In genomic region chr15:44986346-44987055, GRCh38 we compare ENCODE assay signal across 15 cellular contexts. TPM values are rescaled to one million over a fixed set of nuclear protein-coding genes. Genes with fewer than 3 reads are reported as not detected.
DNase-seq lines count a peak whose midpoint lies in the region; ATAC-seq and TF ChIP-seq lines count a peak whose summit lies in the region.
"Not testable (repeated sequence)": the region's sequence is repeated elsewhere in the genome, so short reads cannot be mapped to it uniquely, and the experiment has no call there.
"Had no signal": no experiment of that assay in that cellular context is flagged by ENCODE, and none has a peak within 500 bp of the region (broad histone marks: within the 10 kb centered on the region; RNA-seq: fewer than 3 reads in every experiment).

No MANE protein-coding gene starts in this region.

- not testable (repeated sequence) for H3K27me3 ChIP-seq in DND-41 (ENCODE audit: insufficient read depth, low read length, poor library complexity)

- not testable (repeated sequence) for H3K9ac ChIP-seq in DND-41 (ENCODE audit: low read depth, low read length)

- H3K4me3 ChIP-seq in DND-41 (ENCODE audit: low read depth in 1 of 2, low read length in 2 of 2), result not testable (repeated sequence)

- CTCF ChIA-PET in activated CD8-positive, alpha-beta memory T cell treated with anti-CD3 and anti-CD28 coated beads, Interleukin-2, amount 10 ng/mL, durations not matched to agents 7 days and 5 days (lab: Charles Lee), result interaction anchor here (0.7 kb wide), 1 partner anchor 36 kb away, joined by 3 read pairs; no protein-coding TSS in a partner anchor

- not testable (repeated sequence) for H3K9me3 Mint-ChIP-seq in activated CD8-positive, alpha-beta memory T cell treated with anti-CD3 and anti-CD28 coated beads, Interleukin-2, amount 10 ng/mL, durations not matched to agents 7 days and 5 days (ENCODE audit: low read depth); activated naive CD8-positive, alpha-beta T cell treated with anti-CD3 and anti-CD28 coated beads, Interleukin-2, amount 10 ng/mL, durations not matched to agents 7 days and 5 days; effector memory CD8-positive, alpha-beta T cell; naive thymus-derived CD8-positive, alpha-beta T cell; stimulated activated naive CD8-positive, alpha-beta T cell treated with anti-CD3 and anti-CD28 coated beads, Interleukin-15, amount 100 ng/mL, for 72 hours

- POLR2A ChIA-PET in activated naive CD8-positive, alpha-beta T cell treated with anti-CD3 and anti-CD28 coated beads, Interleukin-2, amount 10 ng/mL, durations not matched to agents 7 days and 5 days (lab: Charles Lee); naive thymus-derived CD8-positive, alpha-beta T cell (lab: Charles Lee): not testable (repeated sequence)

- peak overlapping the region; percentile 33; the same call in 1 of the 2 replicates for H2AFZ ChIP-seq in DND-41 (ENCODE audit: low read depth, low read length)

- not testable (repeated sequence) for H3K36me3 Mint-ChIP-seq in activated CD8-positive, alpha-beta memory T cell treated with anti-CD3 and anti-CD28 coated beads, Interleukin-2, amount 10 ng/mL, durations not matched to agents 7 days and 5 days; activated naive CD8-positive, alpha-beta T cell treated with anti-CD3 and anti-CD28 coated beads, Interleukin-2, amount 10 ng/mL, durations not matched to agents 7 days and 5 days; effector memory CD8-positive, alpha-beta T cell (ENCODE audit: insufficient read depth); naive thymus-derived CD8-positive, alpha-beta T cell

- H3K36me3 ChIP-seq in DND-41 (ENCODE audit: insufficient read depth, low read length), result not testable (repeated sequence)

- TF ChIP-seq CTCF in DND-41 (IDR thresholded peaks at IDR 0.05; ENCODE audit: borderline replicate concordance, extremely low read depth, low read length, poor library complexity, severe bottlenecking), result not testable (repeated sequence)

- not testable (repeated sequence) for H3K27me3 Mint-ChIP-seq in activated CD8-positive, alpha-beta memory T cell treated with anti-CD3 and anti-CD28 coated beads, Interleukin-2, amount 10 ng/mL, durations not matched to agents 7 days and 5 days; stimulated activated naive CD8-positive, alpha-beta T cell treated with anti-CD3 and anti-CD28 coated beads, Interleukin-15, amount 100 ng/mL, for 72 hours
- H3K27me3 Mint-ChIP-seq in activated naive CD8-positive, alpha-beta T cell treated with anti-CD3 and anti-CD28 coated beads, Interleukin-2, amount 10 ng/mL, durations not matched to agents 7 days and 5 days, result peaks cover 16% of the 10 kb centered on the region
- H3K27me3 Mint-ChIP-seq in effector memory CD8-positive, alpha-beta T cell, result peaks cover 18 to 30% of the 10 kb centered on the region in 2 donors
- H3K27me3 Mint-ChIP-seq in naive thymus-derived CD8-positive, alpha-beta T cell, result peaks cover 2 to 11% (median 6%) of the 10 kb centered on the region in 5 donors

- not testable (repeated sequence) for H3K27ac ChIP-seq in DND-41 (ENCODE audit: low read length)

- H3K9me3 ChIP-seq in DND-41 (ENCODE audit: insufficient read depth, low read length, severe bottlenecking), result not testable (repeated sequence)

- H4K20me1 ChIP-seq in DND-41 (ENCODE audit: insufficient read depth, low read length), result not testable (repeated sequence)

- DNase-seq in DND-41; activated CD8-positive, alpha-beta memory T cell treated with anti-CD3 and anti-CD28 coated beads, Interleukin-2, amount 10 ng/mL, durations not matched to agents 7 days and 5 days; activated naive CD8-positive, alpha-beta T cell treated with anti-CD3 and anti-CD28 coated beads, Interleukin-2, amount 10 ng/mL, durations not matched to agents 7 days and 5 days; effector memory CD8-positive, alpha-beta T cell; left lobe of liver (ENCODE audit: low spot score); naive thymus-derived CD8-positive, alpha-beta T cell; stimulated activated naive CD8-positive, alpha-beta T cell treated with anti-CD3 and anti-CD28 coated beads, Interleukin-15, amount 100 ng/mL, for 72 hours: not testable (repeated sequence)

- not testable (repeated sequence) for H3K4me3 Mint-ChIP-seq in activated CD8-positive, alpha-beta memory T cell treated with anti-CD3 and anti-CD28 coated beads, Interleukin-2, amount 10 ng/mL, durations not matched to agents 7 days and 5 days; effector memory CD8-positive, alpha-beta T cell; stimulated activated naive CD8-positive, alpha-beta T cell treated with anti-CD3 and anti-CD28 coated beads, Interleukin-15, amount 100 ng/mL, for 72 hours
- peak overlapping the region; percentile 20 for H3K4me3 Mint-ChIP-seq in activated naive CD8-positive, alpha-beta T cell treated with anti-CD3 and anti-CD28 coated beads, Interleukin-2, amount 10 ng/mL, durations not matched to agents 7 days and 5 days
- H3K4me3 Mint-ChIP-seq in naive thymus-derived CD8-positive, alpha-beta T cell, result peak overlapping the region in 3 of 10 donors; percentile 5 to 34 (median 30)

- H3K4me1 ChIP-seq in DND-41 (ENCODE audit: insufficient read depth, low read length), result not testable (repeated sequence)

- H3K79me2 ChIP-seq in DND-41 (ENCODE audit: insufficient read depth, low read length), result not testable (repeated sequence)

- H3K27ac Mint-ChIP-seq in activated CD8-positive, alpha-beta memory T cell treated with anti-CD3 and anti-CD28 coated beads, Interleukin-2, amount 10 ng/mL, durations not matched to agents 7 days and 5 days; effector memory CD8-positive, alpha-beta T cell; naive thymus-derived CD8-positive, alpha-beta T cell; stimulated activated naive CD8-positive, alpha-beta T cell treated with anti-CD3 and anti-CD28 coated beads, Interleukin-15, amount 100 ng/mL, for 72 hours: not testable (repeated sequence)
- H3K27ac Mint-ChIP-seq in activated naive CD8-positive, alpha-beta T cell treated with anti-CD3 and anti-CD28 coated beads, Interleukin-2, amount 10 ng/mL, durations not matched to agents 7 days and 5 days, result peak overlapping the region; percentile 68

- ATAC-seq in DND-41 (ENCODE audit: insufficient read depth, low read depth) (peak; percentile 58; the same call in 2 of the 3 replicates), left lobe of liver (peak; percentile 93)
- peak; percentile 47 for ATAC-seq in activated CD8-positive, alpha-beta memory T cell treated with anti-CD3 and anti-CD28 coated beads, Interleukin-2, amount 10 ng/mL, durations not matched to agents 7 days and 5 days
- peak; percentile 84 for ATAC-seq in activated naive CD8-positive, alpha-beta T cell treated with anti-CD3 and anti-CD28 coated beads, Interleukin-2, amount 10 ng/mL, durations not matched to agents 7 days and 5 days (ENCODE audit: low read depth)
- peak; percentile 49 for ATAC-seq in effector memory CD8-positive, alpha-beta T cell (replicated peaks)
- ATAC-seq in naive thymus-derived CD8-positive, alpha-beta T cell, result peak; percentile 70 to 92
- ATAC-seq in stimulated activated naive CD8-positive, alpha-beta T cell treated with anti-CD3 and anti-CD28 coated beads, Interleukin-15, amount 100 ng/mL, for 72 hours, result peak; percentile 48

- not testable (repeated sequence) for H3K4me1 Mint-ChIP-seq in activated CD8-positive, alpha-beta memory T cell treated with anti-CD3 and anti-CD28 coated beads, Interleukin-2, amount 10 ng/mL, durations not matched to agents 7 days and 5 days; activated naive CD8-positive, alpha-beta T cell treated with anti-CD3 and anti-CD28 coated beads, Interleukin-2, amount 10 ng/mL, durations not matched to agents 7 days and 5 days; effector memory CD8-positive, alpha-beta T cell (ENCODE audit: low read depth in 2 of 2); stimulated activated naive CD8-positive, alpha-beta T cell treated with anti-CD3 and anti-CD28 coated beads, Interleukin-15, amount 100 ng/mL, for 72 hours
- H3K4me1 Mint-ChIP-seq in naive thymus-derived CD8-positive, alpha-beta T cell, result peaks cover 0 to 10% (median 6%) of the 10 kb centered on the region in 4 donors

- not testable (repeated sequence) for H3K4me2 ChIP-seq in DND-41 (ENCODE audit: insufficient read depth, low read length)

RNA-seq across cellular contexts. Expression of gene TERB2, which starts 30.0 kb away (rescaled TPM):
- total RNA-seq in activated CD8-positive, alpha-beta memory T cell treated with anti-CD3 and anti-CD28 coated beads, Interleukin-2, amount 10 ng/mL, durations not matched to agents 7 days and 5 days, result not detected
- not detected for total RNA-seq in activated naive CD8-positive, alpha-beta T cell treated with anti-CD3 and anti-CD28 coated beads, Interleukin-2, amount 10 ng/mL, durations not matched to agents 7 days and 5 days
- not detected for total RNA-seq in left lobe of liver
- total RNA-seq in naive thymus-derived CD8-positive, alpha-beta T cell, result not detected
- polyA plus RNA-seq in naive thymus-derived CD8-positive, alpha-beta T cell, result not detected
- total RNA-seq: A172; A673; CD4-positive, alpha-beta T cell; CD8-positive, alpha-beta memory T cell; Daoy; G401; H7 had no signal
- polyA plus RNA-seq: BJ; CD8-positive, alpha-beta memory T cell had no signal

RNA-seq across cellular contexts. Expression of gene SORD, which starts 36.5 kb away (rescaled TPM):
- 10 to 100 TPM in 1 of 2 experiments, 1 to 10 TPM in 1; 7.8 to 10.7 TPM for total RNA-seq in activated CD8-positive, alpha-beta memory T cell treated with anti-CD3 and anti-CD28 coated beads, Interleukin-2, amount 10 ng/mL, durations not matched to agents 7 days and 5 days
- total RNA-seq in activated naive CD8-positive, alpha-beta T cell treated with anti-CD3 and anti-CD28 coated beads, Interleukin-2, amount 10 ng/mL, durations not matched to agents 7 days and 5 days, result 10 to 100 TPM in 1 of 2 experiments, 1 to 10 TPM in 1; 7.6 to 10.2 TPM
- 342 TPM for total RNA-seq in left lobe of liver
- 1 to 10 TPM; 4.1 to 6.3 TPM for total RNA-seq in naive thymus-derived CD8-positive, alpha-beta T cell
- 1 to 10 TPM; 4.8 to 5.7 (median 5.0) TPM for polyA plus RNA-seq in naive thymus-derived CD8-positive, alpha-beta T cell

Comparison
In these comparisons a context has a peak if more than half of its experiments do, and no peak if none do; other contexts are left out.
1. RNA of gene SORD, which starts 36.5 kb away (total RNA-seq): 342 TPM in left lobe of liver (single experiment); 7.8 to 10.7 TPM in activated CD8-positive, alpha-beta memory T cell treated with anti-CD3 and anti-CD28 coated beads, Interleukin-2, amount 10 ng/mL, durations not matched to agents 7 days and 5 days, 7.6 to 10.2 TPM in activated naive CD8-positive, alpha-beta T cell treated with anti-CD3 and anti-CD28 coated beads, Interleukin-2, amount 10 ng/mL, durations not matched to agents 7 days and 5 days and 4.1 to 6.3 TPM in naive thymus-derived CD8-positive, alpha-beta T cell; every median in the first group is over 10 times any median in the second.
2. Peak in every context shown above with its lines, with median percentiles within 50 percentile points of each other: ATAC-seq.